Comparison of ENCODE assay signal across 19 cellular contexts in the genomic region with DNA sequence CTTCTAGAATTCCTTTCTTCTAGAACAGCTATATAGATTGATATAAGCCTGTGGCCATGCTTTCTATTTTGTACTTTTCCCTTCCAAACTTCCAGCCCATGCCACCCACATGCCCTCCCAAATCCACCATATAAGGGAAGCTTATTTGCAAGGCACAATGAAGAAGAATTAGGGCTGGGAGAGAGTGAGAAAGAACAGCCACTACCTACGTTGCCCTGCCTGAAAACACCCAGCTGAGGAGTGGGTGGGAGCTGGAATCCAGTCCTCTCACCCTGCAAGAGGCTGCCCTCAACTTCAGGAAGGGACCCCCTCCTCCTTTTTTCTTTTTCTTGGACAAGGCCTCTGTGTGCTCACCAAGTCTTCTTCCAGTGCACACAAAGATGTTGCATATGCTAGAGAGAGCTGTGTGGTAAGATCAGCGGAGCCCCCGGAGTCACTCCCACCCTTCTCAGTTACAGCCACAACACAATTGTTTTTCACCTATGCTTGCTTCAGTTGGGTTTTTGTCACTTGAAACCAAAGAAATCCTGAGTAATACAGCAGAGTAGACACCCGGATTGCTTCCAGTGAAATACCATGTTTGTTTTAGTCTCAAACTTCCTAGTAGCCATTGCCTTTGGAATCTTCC. TPM values are rescaled to one million over a fixed set of nuclear protein-coding genes. Genes with fewer than 3 reads are reported as not detected.
DNase-seq lines count a peak whose midpoint lies in the region; ATAC-seq and TF ChIP-seq lines count a peak whose summit lies in the region.
"Had no signal": no experiment of that assay in that cellular context is flagged by ENCODE, and none has a peak within 500 bp of the region (broad histone marks: within the 10 kb centered on the region; RNA-seq: fewer than 3 reads in every experiment).

No MANE protein-coding gene starts in this region.

- H3K9me3 Mint-ChIP-seq in GM23338, result no peaks in the 10 kb centered on the region
- no peaks in the 10 kb centered on the region for H3K9me3 Mint-ChIP-seq in neural progenitor cell
- H3K9me3 Mint-ChIP-seq: HFFc6 had no signal

- H3K9me3 ChIP-seq in neural progenitor cell (ENCODE audit: low read depth), result no peaks in the 10 kb centered on the region
- no peaks in the 10 kb centered on the region for H3K9me3 ChIP-seq in esophagus squamous epithelium
- H3K9me3 ChIP-seq in smooth muscle cell (replicated peaks; ENCODE audit: low read depth), result no peaks in the 10 kb centered on the region
- H3K9me3 ChIP-seq: SJCRH30 had no signal

- no peaks in the 10 kb centered on the region for H3F3A ChIP-seq in GM23338 (replicated peaks; ENCODE audit: low read depth)
- H3F3A ChIP-seq in neural progenitor cell (ENCODE audit: low read depth), result peaks cover 5% of the 10 kb centered on the region
- no peaks in the 10 kb centered on the region for H3F3A ChIP-seq in smooth muscle cell (ENCODE audit: low read depth)

- intact Hi-C loops in esophagus squamous epithelium (cut with DNase I), result no loop called here

- H3K4me3 Mint-ChIP-seq in GM23338 (no peak overlapping the region), neural progenitor cell (no peak overlapping the region)
- H3K4me3 Mint-ChIP-seq: HFFc6 had no signal

- H4K20me1 ChIP-seq in GM23338 (replicated peaks; ENCODE audit: insufficient read depth) (no peaks in the 10 kb centered on the region), neural progenitor cell (ENCODE audit: low read depth) (no peaks in the 10 kb centered on the region), smooth muscle cell (ENCODE audit: low read depth) (no peaks in the 10 kb centered on the region)
- H4K20me1 ChIP-seq: BLaER1 treated with 17β-estradiol and CSF1 and Interleukin-3, amounts not matched to agents 10 nM and 100 nM had no signal

- no peak overlapping the region for H3K4me3 ChIP-seq in GM23338
- H3K4me3 ChIP-seq in neural progenitor cell, result no peak overlapping the region
- no peak overlapping the region for H3K4me3 ChIP-seq in esophagus squamous epithelium
- H3K4me3 ChIP-seq in smooth muscle cell, result no peak overlapping the region
- H3K4me3 ChIP-seq: BLaER1 treated with 17β-estradiol and CSF1 and Interleukin-3, amounts not matched to agents 10 nM and 100 nM; SJCRH30 had no signal

- no peaks in the 10 kb centered on the region for H3K9me2 ChIP-seq in GM23338 (ENCODE audit: insufficient read depth)

- H3K27me3 Mint-ChIP-seq in GM23338 (ENCODE audit: insufficient read depth, low read depth, poor library complexity) (peaks cover 4% of the 10 kb centered on the region), neural progenitor cell (ENCODE audit: insufficient read depth, low read depth) (peaks cover 8% of the 10 kb centered on the region)

- no peak overlapping the region for H3K27ac ChIP-seq in GM23338 (ENCODE audit: low read depth)
- peak overlapping the region; percentile 73 for H3K27ac ChIP-seq in caudate nucleus (ENCODE audit: low read depth, low read length)
- H3K27ac ChIP-seq in neural progenitor cell, result no peak overlapping the region
- H3K27ac ChIP-seq in esophagus squamous epithelium, result no peak overlapping the region
- no peak overlapping the region for H3K27ac ChIP-seq in smooth muscle cell (ENCODE audit: low read depth)
- H3K27ac ChIP-seq: BLaER1 treated with 17β-estradiol and CSF1 and Interleukin-3, amounts not matched to agents 10 nM and 100 nM; SJCRH30 had no signal

- H2AFZ ChIP-seq in GM23338 (peak overlapping the region; percentile 72), neural progenitor cell (replicated peaks) (peak overlapping the region; percentile 92), smooth muscle cell (ENCODE audit: low read depth) (no peak overlapping the region)

- H3K9ac ChIP-seq in neural progenitor cell (no peak overlapping the region), smooth muscle cell (ENCODE audit: low read depth) (no peak overlapping the region)
- H3K9ac ChIP-seq: BLaER1 treated with 17β-estradiol and CSF1 and Interleukin-3, amounts not matched to agents 10 nM and 100 nM had no signal

- TF ChIP-seq POLR2A in esophagus squamous epithelium (IDR thresholded peaks at IDR 0.05), result no peak

- WGBS in esophagus squamous epithelium, 2 donors, result 85 to 88% methylated on average over 4 of the region's 4 CpGs
- 85% methylated on average over 4 of the region's 4 CpGs for WGBS in smooth muscle cell (ENCODE audit: low lambda C conversion rate)

- no peak for ATAC-seq in GM23338

- H3K79me2 ChIP-seq in GM23338 (replicated peaks; ENCODE audit: insufficient read depth) (no peaks in the 10 kb centered on the region), neural progenitor cell (ENCODE audit: low read depth) (no peaks in the 10 kb centered on the region), smooth muscle cell (ENCODE audit: low read depth) (no peaks in the 10 kb centered on the region)

- no peaks in the 10 kb centered on the region; the same call in 1 of the 3 replicates for H3K4me1 Mint-ChIP-seq in GM23338
- no peaks in the 10 kb centered on the region for H3K4me1 Mint-ChIP-seq in neural progenitor cell

- H3K4me2 ChIP-seq in GM23338 (no peak overlapping the region), neural progenitor cell (no peak overlapping the region), smooth muscle cell (no peak overlapping the region)
- H3K4me2 ChIP-seq: BLaER1 treated with 17β-estradiol and CSF1 and Interleukin-3, amounts not matched to agents 10 nM and 100 nM had no signal

- H3K36me3 ChIP-seq in GM23338 (ENCODE audit: insufficient read depth) (no peaks in the 10 kb centered on the region), neural progenitor cell (no peaks in the 10 kb centered on the region), esophagus squamous epithelium (peaks cover 0 to 10% (median 0%) of the 10 kb centered on the region in 3 donors), smooth muscle cell (ENCODE audit: low read depth) (no peaks in the 10 kb centered on the region)
- H3K36me3 ChIP-seq: SJCRH30 had no signal

- H3K4me1 ChIP-seq in GM23338 (ENCODE audit: insufficient read depth) (no peaks in the 10 kb centered on the region), neural progenitor cell (peaks cover 9% of the 10 kb centered on the region), esophagus squamous epithelium (peaks cover 0 to 23% (median 5%) of the 10 kb centered on the region in 3 donors), smooth muscle cell (ENCODE audit: low read depth) (no peaks in the 10 kb centered on the region)

- H3K27ac Mint-ChIP-seq in GM23338, result no peak overlapping the region
- no peak overlapping the region for H3K27ac Mint-ChIP-seq in neural progenitor cell
- H3K27ac Mint-ChIP-seq: HFFc6 had no signal

- DNase-seq in GM23338 (ENCODE audit: low spot score), result no peak
- DNase-seq in caudate nucleus (lab: John Stamatoyannopoulos, UW), result peak in 18 of 61 donors; percentile 6 to 67 (median 21)
- no peak for DNase-seq in neural progenitor cell (ENCODE audit: low spot score)
- DNase-seq in ureter (ENCODE audit: low spot score), result peak; percentile 14
- DNase-seq in esophagus squamous epithelium (lab: John Stamatoyannopoulos, UW), result no peak
- no peak for DNase-seq in smooth muscle cell (lab: John Stamatoyannopoulos, UW; ENCODE audit: unreplicated experiment)
- no peak for DNase-seq in stimulated activated naive CD4-positive, alpha-beta T cell treated with Interleukin-2 at 50 U/mL for 16 hours (lab: John Stamatoyannopoulos, UW)
- DNase-seq: EL, GF-D8, H7, HFFc6, Kasumi-1, NCI-H1694 treated with DMSO at 0.1 percent for 48 hours, NCI-H2081 treated with DMSO at 0.1 percent for 48 hours, NCI-H524 treated with DMSO at 0.1 percent for 48 hours, NCI-H82, OCI-M1 had no signal

- no peaks in the 10 kb centered on the region for H3K36me3 Mint-ChIP-seq in GM23338 (ENCODE audit: low read depth)
- H3K36me3 Mint-ChIP-seq in neural progenitor cell, result no peaks in the 10 kb centered on the region

- TF ChIP-seq CTCF in GM23338 (conservative IDR thresholded peaks at IDR 0.05; ENCODE audit: low read depth in 2 of 2), result no peak
- TF ChIP-seq CTCF in neural progenitor cell (IDR thresholded peaks at IDR 0.05), result no peak
- TF ChIP-seq CTCF in esophagus squamous epithelium (IDR thresholded peaks at IDR 0.05), result no peak
- TF ChIP-seq CTCF in smooth muscle cell (IDR thresholded peaks at IDR 0.05; ENCODE audit: borderline replicate concordance, insufficient read depth, poor library complexity, severe bottlenecking), result no peak

- no peaks in the 10 kb centered on the region for H3K27me3 ChIP-seq in GM23338 (ENCODE audit: insufficient read depth)
- no peaks in the 10 kb centered on the region for H3K27me3 ChIP-seq in neural progenitor cell
- no peaks in the 10 kb centered on the region for H3K27me3 ChIP-seq in esophagus squamous epithelium
- H3K27me3 ChIP-seq in smooth muscle cell (ENCODE audit: low read depth), result no peaks in the 10 kb centered on the region
- H3K27me3 ChIP-seq: BLaER1 treated with 17β-estradiol and CSF1 and Interleukin-3, amounts not matched to agents 10 nM and 100 nM; SJCRH30 had no signal

RNA-seq across cellular contexts. Expression of gene CDKL1, which starts 38.8 kb away (rescaled TPM):
- 0.19 and 0.52 TPM in 2 replicates for total RNA-seq in GM23338 (2014; rRNA removed; shearing (Covaris generic))
- 0.52 and 0.56 TPM in 2 replicates for polyA plus RNA-seq in GM23338 (2016; fragmentation: Nextera tagmentation; extraction: Ambion mirVana)
- total RNA-seq in neural progenitor cell (ENCODE audit: low replicate concordance), result 0.62 and 2.5 TPM in 2 replicates
- total RNA-seq in ureter, result 34.3 TPM
- total RNA-seq in esophagus squamous epithelium, result 10 to 100 TPM in 3 of 4 donors, 1 to 10 TPM in 1; 2.9 to 16.6 (median 11.5) TPM
- 3.0 and 4.9 TPM in 2 replicates for total RNA-seq in smooth muscle cell
- polyA plus RNA-seq in smooth muscle cell, result 1.6 and 1.7 TPM in 2 replicates

RNA-seq across cellular contexts. Expression of gene DMAC2L, which starts 45.7 kb away (rescaled TPM):
- total RNA-seq in GM23338 (2014; rRNA removed; shearing (Covaris generic)), result 9.5 and 22.5 TPM in 2 replicates
- polyA plus RNA-seq in GM23338 (2016; fragmentation: Nextera tagmentation; extraction: Ambion mirVana) (30.8 and 33.8 TPM in 2 replicates), smooth muscle cell (5.7 and 8.5 TPM in 2 replicates)
- total RNA-seq in neural progenitor cell (ENCODE audit: low replicate concordance) (17.1 and 17.6 TPM in 2 replicates), ureter (31.0 TPM), esophagus squamous epithelium (10 to 100 TPM; 13.4 to 21.7 (median 16.6) TPM), smooth muscle cell (1.6 and 14.5 TPM in 2 replicates)

RNA-seq across cellular contexts. Expression of gene L2HGDH, which starts 45.8 kb away (rescaled TPM):
- total RNA-seq in GM23338 (2014; rRNA removed; shearing (Covaris generic)), result 22.0 and 28.5 TPM in 2 replicates
- polyA plus RNA-seq in GM23338 (2016; fragmentation: Nextera tagmentation; extraction: Ambion mirVana) (12.3 and 13.5 TPM in 2 replicates), smooth muscle cell (3.0 and 4.6 TPM in 2 replicates)
- total RNA-seq in neural progenitor cell (ENCODE audit: low replicate concordance) (13.6 and 14.0 TPM in 2 replicates), ureter (7.8 TPM), esophagus squamous epithelium (10 to 100 TPM in 2 of 4 donors, 1 to 10 TPM in 2; 6.5 to 14.2 (median 9.3) TPM), smooth muscle cell (3.5 and 4.2 TPM in 2 replicates)
